ENCODE assay signal across 9 cellular contexts in genomic region chr11:118532091-118532490, GRCh38. TPM values are rescaled to one million over a fixed set of nuclear protein-coding genes. Genes with fewer than 3 reads are reported as not detected.
DNase-seq lines count a peak whose midpoint lies in the region; ATAC-seq and TF ChIP-seq lines count a peak whose summit lies in the region.
"Had no signal": no experiment of that assay in that cellular context is flagged by ENCODE, and none has a peak within 500 bp of the region (broad histone marks: within the 10 kb centered on the region; RNA-seq: fewer than 3 reads in every experiment).

No MANE protein-coding gene starts in this region.

- peaks cover 14 to 68% (median 49%) of the 10 kb centered on the region in 4 donors for H3K4me1 ChIP-seq in liver (ENCODE audit: control insufficient read depth in 4 of 4, insufficient read depth in 4 of 4, low read length in 3 of 4)
- H3K4me1 ChIP-seq in stomach, result peaks cover 5 to 38% (median 35%) of the 10 kb centered on the region in 4 donors

- H3K9me3 Mint-ChIP-seq in activated CD8-positive, alpha-beta memory T cell treated with anti-CD3 and anti-CD28 coated beads, Interleukin-2, amount 10 ng/mL, durations not matched to agents 7 days and 5 days (ENCODE audit: low read depth), result no peaks in the 10 kb centered on the region
- no peaks in the 10 kb centered on the region for H3K9me3 Mint-ChIP-seq in activated naive CD8-positive, alpha-beta T cell treated with anti-CD3 and anti-CD28 coated beads for 36 hours

- peaks cover 2% of the 10 kb centered on the region for H3K36me3 Mint-ChIP-seq in activated CD8-positive, alpha-beta memory T cell treated with anti-CD3 and anti-CD28 coated beads, Interleukin-2, amount 10 ng/mL, durations not matched to agents 7 days and 5 days
- no peaks in the 10 kb centered on the region for H3K36me3 Mint-ChIP-seq in activated naive CD8-positive, alpha-beta T cell treated with anti-CD3 and anti-CD28 coated beads for 36 hours

- H3K36me3 ChIP-seq in liver (ENCODE audit: control insufficient read depth in 4 of 4, insufficient read depth in 3 of 4, low read depth in 1 of 4, low read length in 3 of 4) (peaks cover 0 to 4% (median 0%) of the 10 kb centered on the region in 4 donors), stomach (peaks cover 0 to 32% (median 20%) of the 10 kb centered on the region in 4 donors)

- TF ChIP-seq POLR2A in stomach (IDR thresholded peaks at IDR 0.05), result no peak

- H3K4me3 ChIP-seq in liver (ENCODE audit: low read depth in 1 of 3, low read length in 3 of 3), result no peak overlapping the region
- H3K4me3 ChIP-seq in stomach, result peak overlapping the region; percentile 80 to 95 (median 90)

- H3K4me3 Mint-ChIP-seq in activated CD8-positive, alpha-beta memory T cell treated with anti-CD3 and anti-CD28 coated beads, Interleukin-2, amount 10 ng/mL, durations not matched to agents 7 days and 5 days, result peak overlapping the region; percentile 79
- peak overlapping the region; percentile 86 for H3K4me3 Mint-ChIP-seq in activated naive CD8-positive, alpha-beta T cell treated with anti-CD3 and anti-CD28 coated beads for 36 hours

- intact Hi-C loops in stomach (cut with DNase I; ENCODE audit: low total_unique reads), result no loop called here

- no peak for TF ChIP-seq CTCF in liver (IDR thresholded peaks at IDR 0.05; ENCODE audit: low read depth, low read length, missing input control)
- no peak for TF ChIP-seq CTCF in stomach (IDR thresholded peaks at IDR 0.05)

- no peaks in the 10 kb centered on the region for H3K9me3 ChIP-seq in liver (ENCODE audit: control insufficient read depth in 4 of 4, low read length in 3 of 4)
- H3K9me3 ChIP-seq in stomach, result no peaks in the 10 kb centered on the region

- H3K27me3 Mint-ChIP-seq in activated CD8-positive, alpha-beta memory T cell treated with anti-CD3 and anti-CD28 coated beads, Interleukin-2, amount 10 ng/mL, durations not matched to agents 7 days and 5 days, result no peaks in the 10 kb centered on the region
- H3K27me3 Mint-ChIP-seq in activated naive CD8-positive, alpha-beta T cell treated with anti-CD3 and anti-CD28 coated beads for 36 hours, result no peaks in the 10 kb centered on the region

- TF ChIP-seq EP300 in stomach (IDR thresholded peaks at IDR 0.05), result no peak

- H3K27ac ChIP-seq in liver (ENCODE audit: low read depth in 1 of 2, low read length in 2 of 2) (peak overlapping the region; percentile 63 to 68), stomach (peak overlapping the region in 3 of 5 donors; percentile 28 to 87 (median 84))
- H3K27ac ChIP-seq: epithelial cell of prostate had no signal

- H3K9ac ChIP-seq in liver (ENCODE audit: low read depth in 1 of 2, low read length in 2 of 2), result no peak overlapping the region

- DNase-seq in activated CD8-positive, alpha-beta memory T cell treated with anti-CD3 and anti-CD28 coated beads, Interleukin-2, amount 10 ng/mL, durations not matched to agents 7 days and 5 days, result no peak
- DNase-seq in activated CD8-positive, alpha-beta memory T cell treated with anti-CD3 and anti-CD28 coated beads for 24 hours, result no peak
- DNase-seq in activated naive CD8-positive, alpha-beta T cell treated with anti-CD3 and anti-CD28 coated beads for 36 hours, result no peak
- DNase-seq in stomach (no peak), cerebellar nuclear complex (lab: John Stamatoyannopoulos, UW) (no peak), Kasumi-1 (lab: John Stamatoyannopoulos, UW) (no peak)

- H3K27ac Mint-ChIP-seq in activated CD8-positive, alpha-beta memory T cell treated with anti-CD3 and anti-CD28 coated beads, Interleukin-2, amount 10 ng/mL, durations not matched to agents 7 days and 5 days, result no peak overlapping the region
- H3K27ac Mint-ChIP-seq in activated naive CD8-positive, alpha-beta T cell treated with anti-CD3 and anti-CD28 coated beads for 36 hours, result no peak overlapping the region

- CTCF ChIA-PET in activated CD8-positive, alpha-beta memory T cell treated with anti-CD3 and anti-CD28 coated beads, Interleukin-2, amount 10 ng/mL, durations not matched to agents 7 days and 5 days (lab: Charles Lee), result no interaction called here

- no peak for ATAC-seq in activated CD8-positive, alpha-beta memory T cell treated with anti-CD3 and anti-CD28 coated beads, Interleukin-2, amount 10 ng/mL, durations not matched to agents 7 days and 5 days
- ATAC-seq in HG03460 (IDR thresholded peaks at IDR 0.05; ENCODE audit: unreplicated experiment), result no peak

- H3K27me3 ChIP-seq in liver (ENCODE audit: control insufficient read depth in 4 of 4, insufficient read depth in 4 of 4, low read length in 3 of 4), result no peaks in the 10 kb centered on the region
- H3K27me3 ChIP-seq in stomach, result no peaks in the 10 kb centered on the region

- no peak for TF ChIP-seq RAD21 in liver (IDR thresholded peaks at IDR 0.05)

- 85% methylated on average over 10 of the region's 10 CpGs for WGBS in liver
- 72 to 83% (median 77%) methylated on average over 7 to 10 of the region's 10 CpGs; no CpG with 5 or more reads in 1 of the 5 donors for WGBS in stomach, 5 donors

- peaks cover 23% of the 10 kb centered on the region for H3K4me1 Mint-ChIP-seq in activated CD8-positive, alpha-beta memory T cell treated with anti-CD3 and anti-CD28 coated beads, Interleukin-2, amount 10 ng/mL, durations not matched to agents 7 days and 5 days
- H3K4me1 Mint-ChIP-seq in activated naive CD8-positive, alpha-beta T cell treated with anti-CD3 and anti-CD28 coated beads for 36 hours, result peaks cover 20% of the 10 kb centered on the region

TF ChIP-seq in liver, 16 proteins besides CTCF, POLR2A, EP300 and RAD21:
- TF ChIP-seq EGR1 (IDR thresholded peaks at IDR 0.05; ENCODE audit: low read depth in 2 of 2) (no peak), YY1 (IDR thresholded peaks at IDR 0.05) (no peak), REST (IDR thresholded peaks at IDR 0.05) (no peak)

RNA-seq across cellular contexts. Expression of gene TMEM25, which starts 1.1 kb away (rescaled TPM):
- 1 to 10 TPM; 8.4 to 8.6 TPM for total RNA-seq in activated CD8-positive, alpha-beta memory T cell treated with anti-CD3 and anti-CD28 coated beads, Interleukin-2, amount 10 ng/mL, durations not matched to agents 7 days and 5 days
- total RNA-seq in activated naive CD8-positive, alpha-beta T cell treated with anti-CD3 and anti-CD28 coated beads for 36 hours, result 10 to 100 TPM; 14.2 to 14.7 TPM
- total RNA-seq in liver (10 to 100 TPM in 1 of 2 donors, 1 to 10 TPM in 1; 7.6 to 19.9 TPM), stomach (10 to 100 TPM in 2 of 5 donors, 1 to 10 TPM in 2, not detected in 1; 8.2 to 52.7 (median 17.5) TPM)
- polyA plus RNA-seq in liver (1 to 10 TPM; 5.5 to 6.7 TPM), stomach (10 to 100 TPM in 1 of 3 donors, 1 to 10 TPM in 2; 4.0 to 11.8 (median 8.5) TPM)

RNA-seq across cellular contexts. Expression of gene TTC36, which starts 4.8 kb away (rescaled TPM):
- under 1 TPM; 0.66 to 0.82 TPM for total RNA-seq in activated CD8-positive, alpha-beta memory T cell treated with anti-CD3 and anti-CD28 coated beads, Interleukin-2, amount 10 ng/mL, durations not matched to agents 7 days and 5 days
- total RNA-seq in activated naive CD8-positive, alpha-beta T cell treated with anti-CD3 and anti-CD28 coated beads for 36 hours, result under 1 TPM; 0.42 to 0.62 TPM
- total RNA-seq in liver (10 to 100 TPM in 1 of 2 donors, 1 to 10 TPM in 1; 2.0 to 32.7 TPM), stomach (10 to 100 TPM in 1 of 5 donors, not detected in 4; 56.8 TPM)
- polyA plus RNA-seq in liver (10 to 100 TPM; 36.9 to 66.1 TPM), stomach (1 to 10 TPM in 1 of 3 donors, under 1 TPM in 1, not detected in 1; 0.58 to 2.0 TPM)

RNA-seq across cellular contexts. Expression of gene IFT46, which starts 33.6 kb away (rescaled TPM):
- total RNA-seq in activated CD8-positive, alpha-beta memory T cell treated with anti-CD3 and anti-CD28 coated beads, Interleukin-2, amount 10 ng/mL, durations not matched to agents 7 days and 5 days, result 10 to 100 TPM; 10.4 to 13.1 TPM
- 10 to 100 TPM; 22.2 to 24.1 TPM for total RNA-seq in activated naive CD8-positive, alpha-beta T cell treated with anti-CD3 and anti-CD28 coated beads for 36 hours
- 1 to 10 TPM; 3.9 to 6.4 TPM for total RNA-seq in liver
- polyA plus RNA-seq in liver, result 1 to 10 TPM; 3.9 to 4.6 TPM
- 100 to 1,000 TPM in 1 of 5 donors, 10 to 100 TPM in 3, 1 to 10 TPM in 1; 3.5 to 113 (median 28.4) TPM for total RNA-seq in stomach
- 10 to 100 TPM; 15.4 to 17.9 (median 17.5) TPM for polyA plus RNA-seq in stomach

RNA-seq across cellular contexts. Expression of gene ARCN1, which starts 40.1 kb away (rescaled TPM):
- total RNA-seq in activated CD8-positive, alpha-beta memory T cell treated with anti-CD3 and anti-CD28 coated beads, Interleukin-2, amount 10 ng/mL, durations not matched to agents 7 days and 5 days, result 100 to 1,000 TPM in 1 of 2 experiments, 10 to 100 TPM in 1; 98.9 to 130 TPM
- 100 to 1,000 TPM; 141 to 150 TPM for total RNA-seq in activated naive CD8-positive, alpha-beta T cell treated with anti-CD3 and anti-CD28 coated beads for 36 hours
- total RNA-seq in liver, result 10 to 100 TPM; 40.1 to 95.4 TPM
- polyA plus RNA-seq in liver, result 10 to 100 TPM; 36.7 to 63.5 TPM
- 100 to 1,000 TPM in 1 of 5 donors, 10 to 100 TPM in 4; 22.0 to 115 (median 60.0) TPM for total RNA-seq in stomach
- polyA plus RNA-seq in stomach, result 100 to 1,000 TPM in 1 of 3 donors, 10 to 100 TPM in 2; 50.7 to 107 (median 60.2) TPM

Comparison
In these comparisons a context has a peak if more than half of its experiments do, and no peak if none do; other contexts are left out.
1. H3K4me3 ChIP-seq: peak in stomach (4 of 4); none in liver (0 of 3).